Comparison of ENCODE assay signal across 8 cellular contexts in the genomic region with DNA sequence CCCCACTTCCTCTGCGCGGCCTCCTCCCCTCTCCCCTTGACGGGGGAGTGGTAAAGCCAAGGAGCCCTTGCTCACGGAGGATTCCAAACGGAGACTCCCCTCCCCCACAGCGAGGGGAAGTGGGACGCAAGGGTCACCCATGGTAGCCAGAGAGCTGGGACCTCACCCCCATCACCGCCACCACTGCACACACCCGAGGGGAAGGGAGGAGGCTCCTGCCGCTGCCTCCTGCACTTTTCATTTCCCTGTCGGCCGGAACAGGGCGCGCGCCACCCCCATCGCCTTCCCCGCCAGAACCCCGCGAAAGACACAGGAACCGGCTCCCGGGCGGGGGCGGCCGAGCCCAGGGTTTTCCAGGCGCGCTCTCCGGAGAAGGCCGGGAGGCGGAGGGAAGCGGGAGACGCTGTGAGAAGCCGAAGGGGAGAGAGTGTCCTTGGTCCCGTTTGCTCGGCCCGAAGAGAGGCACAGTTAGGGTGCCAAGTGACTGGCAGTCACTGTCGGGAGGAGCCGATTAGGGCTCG. TPM values are rescaled to one million over a fixed set of nuclear protein-coding genes. Genes with fewer than 3 reads are reported as not detected.
DNase-seq lines count a peak whose midpoint lies in the region; ATAC-seq and TF ChIP-seq lines count a peak whose summit lies in the region.

No MANE protein-coding gene starts in this region.

- peak overlapping the region; percentile 26; the same call in 1 of the 2 replicates for H3K9ac ChIP-seq in KMS-11

- whole genome bisulfite sequencing in ectodermal cell, 2 experiments, result 0% methylated on average over 38 of the region's 38 CpGs

- no peaks in the 10 kb centered on the region for H3K27me3 ChIP-seq in KMS-11 (ENCODE audit: insufficient read depth, low read depth)
- peaks cover 17% of the 10 kb centered on the region for H3K27me3 ChIP-seq in ectodermal cell (ENCODE audit: control insufficient read depth, insufficient read depth, low read length, poor library complexity, severe bottlenecking)
- no peaks in the 10 kb centered on the region for H3K27me3 ChIP-seq in lower lobe of right lung (ENCODE audit: low read depth)

- H3K9me3 ChIP-seq in ectodermal cell (ENCODE audit: control insufficient read depth, low read length), result no peaks in the 10 kb centered on the region
- H3K9me3 ChIP-seq in lower lobe of right lung, result no peaks in the 10 kb centered on the region

- peak overlapping the region; percentile 60 for H3K4me2 ChIP-seq in KMS-11

- POLR2A ChIA-PET in activated B cell treated with CpG ODN at 0.5 μM for 24 hours (lab: Charles Lee), result interaction anchor here (0.7 to 13.0 kb wide), 9 partner anchors 19 to 535 kb away, joined by 3 to 195 read pairs (median 7); a partner anchor contains a TSS

- intact Hi-C loops in activated B cell treated with CpG ODN at 0.5 μM for 24 hours (cut with micrococcal nuclease) (loop anchor here (1.0 to 5.0 kb wide), 6 partner anchors 17 to 98 kb away; a partner anchor contains a TSS), lower lobe of right lung (cut with DNase I) (no loop called here)

- H3K9me3 Mint-ChIP-seq in activated B cell treated with CpG ODN at 0.5 μM for 24 hours, result no peaks in the 10 kb centered on the region
- no peaks in the 10 kb centered on the region for H3K9me3 Mint-ChIP-seq in stimulated activated naive B cell treated with anti-CD40 and anti-IgM and Interleukin-4, amounts not matched to agents 10 μg/mL and 1 μg/mL and 100 μg/mL, for 72 hours

- DNase-seq in NCI-H1092 treated with DMSO at 0.1 percent for 48 hours (lab: John Stamatoyannopoulos, UW), result peak; percentile 6
- no peak for DNase-seq in NCI-H1092 (lab: John Stamatoyannopoulos, UW)
- DNase-seq in activated B cell treated with CpG ODN at 0.5 μM for 24 hours, result peak; percentile 45
- DNase-seq in lower lobe of right lung, result peak; percentile 70
- no peak for DNase-seq in stimulated activated naive B cell treated with anti-CD40 and anti-IgM and Interleukin-4, amounts not matched to agents 10 μg/mL and 1 μg/mL and 100 μg/mL, for 72 hours
- no peak for DNase-seq in H4 (ENCODE audit: low spot score)

- peaks cover 10% of the 10 kb centered on the region; the same call in 1 of the 2 replicates for H3K79me2 ChIP-seq in KMS-11 (ENCODE audit: insufficient read depth, low read depth)

- H3K4me1 ChIP-seq in KMS-11 (ENCODE audit: low read depth, poor library complexity, severe bottlenecking) (peaks cover 43% of the 10 kb centered on the region), ectodermal cell (ENCODE audit: control insufficient read depth, insufficient read depth, low read length) (peaks cover 25% of the 10 kb centered on the region), lower lobe of right lung (peaks cover 64% of the 10 kb centered on the region)

- H3K27me3 Mint-ChIP-seq in activated B cell treated with CpG ODN at 0.5 μM for 24 hours, result no peaks in the 10 kb centered on the region
- H3K27me3 Mint-ChIP-seq in stimulated activated naive B cell treated with anti-CD40 and anti-IgM and Interleukin-4, amounts not matched to agents 10 μg/mL and 1 μg/mL and 100 μg/mL, for 72 hours, result no peaks in the 10 kb centered on the region

- H2AFZ ChIP-seq in KMS-11 (ENCODE audit: low read depth), result peak overlapping the region; percentile 99

- peaks cover 60% of the 10 kb centered on the region for H3K4me1 Mint-ChIP-seq in activated B cell treated with CpG ODN at 0.5 μM for 24 hours
- H3K4me1 Mint-ChIP-seq in stimulated activated naive B cell treated with anti-CD40 and anti-IgM and Interleukin-4, amounts not matched to agents 10 μg/mL and 1 μg/mL and 100 μg/mL, for 72 hours, result peaks cover 40 to 57% of the 10 kb centered on the region in 2 donors

- no peaks in the 10 kb centered on the region; the same call in 1 of the 2 replicates for H4K20me1 ChIP-seq in KMS-11 (ENCODE audit: insufficient read depth)

- H3K27ac ChIP-seq in KMS-11, result no peak overlapping the region
- H3K27ac ChIP-seq in ectodermal cell (ENCODE audit: insufficient read depth, low read depth, low read length, poor library complexity, severe bottlenecking), result no peak overlapping the region
- H3K27ac ChIP-seq in lower lobe of right lung, result peak overlapping the region; percentile 84

- H3K36me3 Mint-ChIP-seq in activated B cell treated with CpG ODN at 0.5 μM for 24 hours (ENCODE audit: low read depth), result peaks cover 25% of the 10 kb centered on the region
- peaks cover 25 to 36% of the 10 kb centered on the region in 2 donors for H3K36me3 Mint-ChIP-seq in stimulated activated naive B cell treated with anti-CD40 and anti-IgM and Interleukin-4, amounts not matched to agents 10 μg/mL and 1 μg/mL and 100 μg/mL, for 72 hours

- TF ChIP-seq CTCF in KMS-11 (conservative IDR thresholded peaks at IDR 0.05; ENCODE audit: low read depth, low read length) (no peak), activated B cell treated with CpG ODN at 0.5 μM for 24 hours (IDR thresholded peaks at IDR 0.05) (no peak), lower lobe of right lung (IDR thresholded peaks at IDR 0.05) (no peak)

- peak overlapping the region; percentile 90 for H3K4me3 Mint-ChIP-seq in activated B cell treated with CpG ODN at 0.5 μM for 24 hours
- H3K4me3 Mint-ChIP-seq in stimulated activated naive B cell treated with anti-CD40 and anti-IgM and Interleukin-4, amounts not matched to agents 10 μg/mL and 1 μg/mL and 100 μg/mL, for 72 hours, result peak overlapping the region; percentile 94 to 98

- peak; percentile 15 for ATAC-seq in activated B cell treated with CpG ODN at 0.5 μM for 24 hours (ENCODE audit: low read depth)
- ATAC-seq in lower lobe of right lung, result peak; percentile 23 to 42
- peak; percentile 1 to 13 for ATAC-seq in stimulated activated naive B cell treated with anti-CD40 and anti-IgM and Interleukin-4, amounts not matched to agents 10 μg/mL and 1 μg/mL and 100 μg/mL, for 72 hours (replicated peaks)

- no peak overlapping the region for H3K4me3 ChIP-seq in KMS-11 (IDR thresholded peaks at IDR 0.05; ENCODE audit: insufficient read depth, low read depth, low read length)
- peak overlapping the region; percentile 70 for H3K4me3 ChIP-seq in ectodermal cell (ENCODE audit: insufficient read depth, low read depth, low read length)
- peak overlapping the region; percentile 77 for H3K4me3 ChIP-seq in lower lobe of right lung

- CTCF ChIA-PET in activated B cell treated with CpG ODN at 0.5 μM for 24 hours (lab: Charles Lee), result interaction anchor here (1.1 to 8.0 kb wide), 3 partner anchors 18 to 154 kb away, joined by 4 to 90 read pairs (median 4); a partner anchor contains a TSS

- H3K36me3 ChIP-seq in KMS-11 (ENCODE audit: insufficient read depth) (no peaks in the 10 kb centered on the region), ectodermal cell (ENCODE audit: control insufficient read depth, insufficient read depth, low read length) (peaks cover 1% of the 10 kb centered on the region), lower lobe of right lung (peaks cover 12% of the 10 kb centered on the region)

- H3K27ac Mint-ChIP-seq in activated B cell treated with CpG ODN at 0.5 μM for 24 hours, result peak overlapping the region; percentile 83
- H3K27ac Mint-ChIP-seq in stimulated activated naive B cell treated with anti-CD40 and anti-IgM and Interleukin-4, amounts not matched to agents 10 μg/mL and 1 μg/mL and 100 μg/mL, for 72 hours, result peak overlapping the region; percentile 90

RNA-seq across cellular contexts. Expression of a gene that starts 0.8 kb away (rescaled TPM):
- total RNA-seq in activated B cell treated with CpG ODN at 0.5 μM for 24 hours (70.7 and 75.2 TPM in 2 replicates), lower lobe of right lung (182 TPM)
- polyA plus RNA-seq in ectodermal cell (2013, experiment 1 of 4), result 14.6 TPM
- 11.2 TPM for polyA plus RNA-seq in ectodermal cell (2013, experiment 2 of 4)
- 11.7 TPM for polyA plus RNA-seq in ectodermal cell (2013, experiment 3 of 4)
- polyA plus RNA-seq in ectodermal cell (2013, experiment 4 of 4), result 11.9 TPM
- total RNA-seq in H4 (2014; rRNA removed; shearing (Covaris generic)), result 50.0 and 51.3 TPM in 2 replicates

RNA-seq across cellular contexts. Expression of a gene that starts 19.5 kb away (rescaled TPM):
- 39.5 and 43.2 TPM in 2 replicates for total RNA-seq in activated B cell treated with CpG ODN at 0.5 μM for 24 hours
- polyA plus RNA-seq in ectodermal cell (2013, experiment 1 of 4), result 45.8 TPM
- polyA plus RNA-seq in ectodermal cell (2013, experiment 2 of 4), result 39.9 TPM
- polyA plus RNA-seq in ectodermal cell (2013, experiment 3 of 4), result 28.7 TPM
- polyA plus RNA-seq in ectodermal cell (2013, experiment 4 of 4), result 34.4 TPM
- 8.9 TPM for total RNA-seq in lower lobe of right lung
- 25.0 and 27.8 TPM in 2 replicates for total RNA-seq in H4 (2014; rRNA removed; shearing (Covaris generic))

RNA-seq across cellular contexts. Expression of a gene that starts 19.9 kb away (rescaled TPM):
- total RNA-seq in activated B cell treated with CpG ODN at 0.5 μM for 24 hours (21.1 and 22.2 TPM in 2 replicates), lower lobe of right lung (12.6 TPM)
- 37.6 TPM for polyA plus RNA-seq in ectodermal cell (2013, experiment 1 of 4)
- polyA plus RNA-seq in ectodermal cell (2013, experiment 2 of 4), result 36.0 TPM
- polyA plus RNA-seq in ectodermal cell (2013, experiment 3 of 4), result 28.5 TPM
- polyA plus RNA-seq in ectodermal cell (2013, experiment 4 of 4), result 28.1 TPM
- 49.4 and 51.8 TPM in 2 replicates for total RNA-seq in H4 (2014; rRNA removed; shearing (Covaris generic))

RNA-seq across cellular contexts. Expression of a gene that starts 45.6 kb away (rescaled TPM):
- total RNA-seq in activated B cell treated with CpG ODN at 0.5 μM for 24 hours, result 7.7 and 8.0 TPM in 2 replicates
- polyA plus RNA-seq in ectodermal cell (2013, experiment 1 of 4), result 54.8 TPM
- 75.4 TPM for polyA plus RNA-seq in ectodermal cell (2013, experiment 2 of 4)
- polyA plus RNA-seq in ectodermal cell (2013, experiment 3 of 4), result 33.9 TPM
- polyA plus RNA-seq in ectodermal cell (2013, experiment 4 of 4), result 42.3 TPM
- total RNA-seq in lower lobe of right lung, result 3.9 TPM
- 1.4 and 1.8 TPM in 2 replicates for total RNA-seq in H4 (2014; rRNA removed; shearing (Covaris generic))

Comparison
In these comparisons a context has a peak if more than half of its experiments do, and no peak if none do; other contexts are left out.
1. DNase-seq: peak in NCI-H1092 treated with DMSO at 0.1 percent for 48 hours (single experiment), activated B cell treated with CpG ODN at 0.5 μM for 24 hours (single experiment) and lower lobe of right lung (single experiment); none in NCI-H1092 (single experiment), stimulated activated naive B cell treated with anti-CD40 and anti-IgM and Interleukin-4, amounts not matched to agents 10 μg/mL and 1 μg/mL and 100 μg/mL, for 72 hours (single experiment) and H4 (single experiment).
2. Peak in every context shown above with its lines, with median percentiles within 50 percentile points of each other: ATAC-seq.